ENCODE assay signal across 30 cellular contexts in genomic region chr1:153428790-153429189, GRCh38. TPM values are rescaled to one million over a fixed set of nuclear protein-coding genes. Genes with fewer than 3 reads are reported as not detected.
DNase-seq lines count a peak whose midpoint lies in the region; ATAC-seq, FAIRE-seq and TF ChIP-seq lines count a peak whose summit lies in the region.
"Had no signal": no experiment of that assay in that cellular context is flagged by ENCODE, and none has a peak within 500 bp of the region (broad histone marks: within the 10 kb centered on the region; RNA-seq: fewer than 3 reads in every experiment).

No MANE protein-coding gene starts in this region.

- TF ChIP-seq EP300 in HepG2 (IDR thresholded peaks at IDR 0.05; ENCODE audit: low read depth in 2 of 2, low read length in 2 of 2), result no peak
- no peak for TF ChIP-seq EP300 in HepG2 (CRISPR knock-in tag; IDR thresholded peaks at IDR 0.05; ENCODE audit: borderline replicate concordance)
- TF ChIP-seq EP300 in SK-N-SH (IDR thresholded peaks at IDR 0.05; ENCODE audit: borderline replicate concordance in 1 of 2, low read depth in 1 of 2, low read length in 1 of 2), result no peak

- H3K27me3 Mint-ChIP-seq in neural progenitor cell (ENCODE audit: insufficient read depth, low read depth), result peaks cover 6% of the 10 kb centered on the region
- H3K27me3 Mint-ChIP-seq in activated naive CD4-positive, alpha-beta T cell treated with anti-CD3 and anti-CD28 coated beads for 36 hours (ENCODE audit: low read depth), result peaks cover 22% of the 10 kb centered on the region

- H3K4me2 ChIP-seq in HepG2 (ENCODE audit: low read depth, low read length) (no peak overlapping the region), SK-N-SH (no peak overlapping the region), neural progenitor cell (no peak overlapping the region)
- H3K4me2 ChIP-seq: PC-9 had no signal

- H3K27ac Mint-ChIP-seq in neural progenitor cell, result no peak overlapping the region
- H3K27ac Mint-ChIP-seq in activated naive CD4-positive, alpha-beta T cell treated with anti-CD3 and anti-CD28 coated beads for 36 hours, result no peak overlapping the region
- H3K27ac Mint-ChIP-seq: activated CD8-positive, alpha-beta T cell treated with anti-CD3 and anti-CD28 coated beads for 36 hours; activated T-cell treated with anti-CD3 and anti-CD28 coated beads, Interleukin-2, amount 50 U/mL, for 24 hours; CD8-positive, alpha-beta memory T cell; HFFc6; stimulated activated naive CD8-positive, alpha-beta T cell treated with anti-CD3 and anti-CD28 coated beads, Interleukin-15, amount 100 ng/mL, for 72 hours; T-helper 2 cell treated with Interferon-gamma antibody and Interleukin-4, amounts not matched to agents 5 μg/mL and 100 μg/mL, for 36 hours; type B pancreatic cell had no signal

- TF ChIP-seq CTCF in HepG2 (CRISPR knock-in tag; IDR thresholded peaks at IDR 0.05), result no peak
- no peak for TF ChIP-seq CTCF in right lobe of liver (IDR thresholded peaks at IDR 0.05)
- TF ChIP-seq CTCF in SK-N-SH (IDR thresholded peaks at IDR 0.05), result peak; percentile 11; the same call in 1 of the 2 replicates
- peak; percentile 18 for TF ChIP-seq CTCF in neural progenitor cell (IDR thresholded peaks at IDR 0.05)

- no peak overlapping the region for H3K4me3 Mint-ChIP-seq in neural progenitor cell
- H3K4me3 Mint-ChIP-seq in activated naive CD4-positive, alpha-beta T cell treated with anti-CD3 and anti-CD28 coated beads for 36 hours, result no peak overlapping the region
- H3K4me3 Mint-ChIP-seq: activated CD8-positive, alpha-beta T cell treated with anti-CD3 and anti-CD28 coated beads for 36 hours; activated T-cell treated with anti-CD3 and anti-CD28 coated beads, Interleukin-2, amount 50 U/mL, for 24 hours; HFFc6; neural crest cell; stimulated activated naive CD8-positive, alpha-beta T cell treated with anti-CD3 and anti-CD28 coated beads, Interleukin-15, amount 100 ng/mL, for 72 hours; T-helper 2 cell treated with Interferon-gamma antibody and Interleukin-4, amounts not matched to agents 5 μg/mL and 100 μg/mL, for 36 hours; type B pancreatic cell had no signal

- H3K9ac ChIP-seq in HepG2 (ENCODE audit: insufficient read depth, low read depth, low read length), result no peak overlapping the region
- H3K9ac ChIP-seq in SK-N-SH, result no peak overlapping the region
- H3K9ac ChIP-seq in neural progenitor cell, result no peak overlapping the region

- H3K9me3 ChIP-seq in HepG2 (ENCODE audit: low read length) (no peaks in the 10 kb centered on the region), right lobe of liver (no peaks in the 10 kb centered on the region), SK-N-SH (no peaks in the 10 kb centered on the region), neural progenitor cell (ENCODE audit: low read depth) (no peaks in the 10 kb centered on the region)
- H3K9me3 ChIP-seq: esophagus squamous epithelium, left ventricle myocardium inferior, mucosa of descending colon, prostate gland, SJSA1 had no signal

- FAIRE-seq in HepG2 (lab: Jason Lieb, UNC), result no peak
- FAIRE-seq: astrocyte, small intestine had no signal

- no peaks in the 10 kb centered on the region for H3K9me3 Mint-ChIP-seq in neural progenitor cell
- H3K9me3 Mint-ChIP-seq in activated naive CD4-positive, alpha-beta T cell treated with anti-CD3 and anti-CD28 coated beads for 36 hours, result no peaks in the 10 kb centered on the region
- H3K9me3 Mint-ChIP-seq: activated CD8-positive, alpha-beta T cell treated with anti-CD3 and anti-CD28 coated beads for 36 hours; activated T-cell treated with anti-CD3 and anti-CD28 coated beads, Interleukin-2, amount 50 U/mL, for 24 hours; HFFc6; neural crest cell; stimulated activated naive CD8-positive, alpha-beta T cell treated with anti-CD3 and anti-CD28 coated beads, Interleukin-15, amount 100 ng/mL, for 72 hours; T-helper 2 cell treated with Interferon-gamma antibody and Interleukin-4, amounts not matched to agents 5 μg/mL and 100 μg/mL, for 36 hours; type B pancreatic cell had no signal

- H2AFZ ChIP-seq in HepG2 (ENCODE audit: low read length) (no peak overlapping the region), SK-N-SH (ENCODE audit: low read depth) (no peak overlapping the region), neural progenitor cell (replicated peaks) (no peak overlapping the region)
- H2AFZ ChIP-seq: PC-9 had no signal

- TF ChIP-seq POLR2A in HepG2 (IDR thresholded peaks at IDR 0.05; ENCODE audit: insufficient read depth in 1 of 2, low read depth in 2 of 2, low read length in 2 of 2) (no peak), right lobe of liver (IDR thresholded peaks at IDR 0.05) (no peak)

- no peaks in the 10 kb centered on the region for H4K20me1 ChIP-seq in HepG2 (ENCODE audit: insufficient read depth, low read length)
- no peaks in the 10 kb centered on the region for H4K20me1 ChIP-seq in SK-N-SH (ENCODE audit: insufficient read depth)
- no peaks in the 10 kb centered on the region for H4K20me1 ChIP-seq in neural progenitor cell (ENCODE audit: low read depth)

- intact Hi-C loops in HepG2 (cut with micrococcal nuclease; ENCODE audit: unreplicated experiment) (no loop called here), right lobe of liver (cut with DNase I) (no loop called here)
- intact Hi-C loops in activated naive CD4-positive, alpha-beta T cell treated with anti-CD3 and anti-CD28 coated beads for 36 hours (cut with micrococcal nuclease), result no loop called here

- CTCF ChIA-PET in HepG2 (lab: Yijun Ruan, JAX; ENCODE audit: low intra/inter-chr PET ratio, low total read pairs) (no interaction called here), SK-N-SH (lab: Yijun Ruan, JAX) (interaction anchor here (2.3 kb wide), 1 partner anchor 66 kb away, joined by 10 read pairs; no protein-coding TSS in a partner anchor)
- CTCF ChIA-PET in activated naive CD4-positive, alpha-beta T cell treated with anti-CD3 and anti-CD28 coated beads for 36 hours (lab: Charles Lee), result interaction anchor here (1.5 kb wide), 1 partner anchor 37 kb away, joined by 3 read pairs; no protein-coding TSS in a partner anchor

- H3K9me2 ChIP-seq in SK-N-SH, result no peaks in the 10 kb centered on the region

- no peaks in the 10 kb centered on the region for H3K36me3 Mint-ChIP-seq in neural progenitor cell
- no peaks in the 10 kb centered on the region for H3K36me3 Mint-ChIP-seq in activated naive CD4-positive, alpha-beta T cell treated with anti-CD3 and anti-CD28 coated beads for 36 hours (ENCODE audit: low read depth)
- H3K36me3 Mint-ChIP-seq: CD8-positive, alpha-beta memory T cell; type B pancreatic cell had no signal

- H3K79me2 ChIP-seq in HepG2 (ENCODE audit: insufficient read depth, low read length), result no peaks in the 10 kb centered on the region
- no peaks in the 10 kb centered on the region for H3K79me2 ChIP-seq in SK-N-SH (ENCODE audit: insufficient read depth)
- no peaks in the 10 kb centered on the region for H3K79me2 ChIP-seq in neural progenitor cell (ENCODE audit: low read depth)

- H3K4me1 Mint-ChIP-seq in neural progenitor cell, result no peaks in the 10 kb centered on the region
- H3K4me1 Mint-ChIP-seq in activated naive CD4-positive, alpha-beta T cell treated with anti-CD3 and anti-CD28 coated beads for 36 hours (ENCODE audit: low read depth), result no peaks in the 10 kb centered on the region
- H3K4me1 Mint-ChIP-seq: CD8-positive, alpha-beta memory T cell; neural crest cell; stimulated activated naive CD8-positive, alpha-beta T cell treated with anti-CD3 and anti-CD28 coated beads, Interleukin-15, amount 100 ng/mL, for 72 hours had no signal

- H3K36me3 ChIP-seq in HepG2 (replicated peaks in 1 of 2; ENCODE audit: control insufficient read depth in 1 of 2, insufficient read depth in 2 of 2, low read length in 2 of 2), result no peaks in the 10 kb centered on the region
- H3K36me3 ChIP-seq in right lobe of liver, result no peaks in the 10 kb centered on the region
- no peaks in the 10 kb centered on the region for H3K36me3 ChIP-seq in SK-N-SH (replicated peaks in 1 of 2; ENCODE audit: control insufficient read depth in 1 of 2, insufficient read depth in 2 of 2, low read length in 1 of 2)
- no peaks in the 10 kb centered on the region for H3K36me3 ChIP-seq in neural progenitor cell
- H3K36me3 ChIP-seq: esophagus squamous epithelium, left ventricle myocardium inferior, prostate gland, SJSA1 had no signal

- no TSS peak for BruUV-seq in HepG2 (replicated peaks; lab: Mats Ljungman, UMichigan)

- no peaks in the 10 kb centered on the region for H3F3A ChIP-seq in SK-N-SH (replicated peaks; ENCODE audit: insufficient read depth)
- H3F3A ChIP-seq in neural progenitor cell (ENCODE audit: low read depth), result no peaks in the 10 kb centered on the region

- in situ Hi-C loops in HepG2 (cut with HindIII; ENCODE audit: extremely low pct_ligation_motif_present, low pct_unique_long_range_greater_than_20kb), result no loop called here

- ATAC-seq in HepG2, result peak; percentile 47; the same call in 2 of the 3 replicates
- ATAC-seq in right lobe of liver, result no peak
- ATAC-seq: activated CD8-positive, alpha-beta T cell treated with anti-CD3 and anti-CD28 coated beads for 36 hours; mucosa of descending colon; stimulated activated naive CD8-positive, alpha-beta T cell treated with anti-CD3 and anti-CD28 coated beads, Interleukin-15, amount 100 ng/mL, for 72 hours had no signal

- WGBS in HepG2 (ENCODE audit: low lambda C conversion rate), result 0% methylated on average over 3 of the region's 6 CpGs
- no CpG with 5 or more reads among the region's 6 CpGs for WGBS in right lobe of liver (ENCODE audit: insufficient coverage, low coverage, low lambda C conversion rate, missing lambda C conversion rate)
- WGBS in SK-N-SH (ENCODE audit: low lambda C conversion rate), result 0% methylated on average over 3 of the region's 6 CpGs

- no peak overlapping the region for H3K4me3 ChIP-seq in HepG2 (replicated peaks in 1 of 3; ENCODE audit: insufficient read depth in 1 of 3, low read depth in 2 of 3, low read length in 3 of 3)
- H3K4me3 ChIP-seq in right lobe of liver, result no peak overlapping the region
- no peak overlapping the region for H3K4me3 ChIP-seq in SK-N-SH (ENCODE audit: low read depth in 2 of 2, low read length in 1 of 2)
- H3K4me3 ChIP-seq in neural progenitor cell, result no peak overlapping the region
- H3K4me3 ChIP-seq: esophagus squamous epithelium, left ventricle myocardium inferior, mucosa of descending colon, PC-9, prostate gland, SJSA1 had no signal

- H3K27me3 ChIP-seq in HepG2 (ENCODE audit: control insufficient read depth in 1 of 2, insufficient read depth in 2 of 2, low read length in 2 of 2) (no peaks in the 10 kb centered on the region), right lobe of liver (no peaks in the 10 kb centered on the region), SK-N-SH (ENCODE audit: insufficient read depth) (peaks cover 12% of the 10 kb centered on the region; the same call in 1 of the 2 replicates), neural progenitor cell (peaks cover 10% of the 10 kb centered on the region)
- H3K27me3 ChIP-seq: SJSA1 had no signal

- POLR2A ChIA-PET in HepG2 (lab: Yijun Ruan, JAX), result no interaction called here
- POLR2A ChIA-PET in SK-N-SH (lab: Yijun Ruan, JAX), result no interaction called here

- H3K27ac ChIP-seq in HepG2 (ENCODE audit: extremely low read length, insufficient read depth, low read length) (no peak overlapping the region), right lobe of liver (no peak overlapping the region), SK-N-SH (ENCODE audit: low read depth in 2 of 2, low read length in 1 of 2) (no peak overlapping the region), neural progenitor cell (no peak overlapping the region)
- H3K27ac ChIP-seq: esophagus squamous epithelium, left ventricle myocardium inferior, PC-9, prostate gland, SJSA1 had no signal

- no peak for DNase-seq in HepG2 (ENCODE audit: low spot score)
- DNase-seq in right lobe of liver, result no peak
- DNase-seq in SK-N-SH, result no peak
- DNase-seq in neural progenitor cell (ENCODE audit: low spot score), result no peak
- no peak for DNase-seq in HT-29 (ENCODE audit: low spot score)
- DNase-seq in activated naive CD4-positive, alpha-beta T cell treated with anti-CD3 and anti-CD28 coated beads for 36 hours, result no peak
- DNase-seq: activated CD4-positive, CD25-positive, alpha-beta regulatory T cell; activated CD8-positive, alpha-beta T cell treated with anti-CD3 and anti-CD28 coated beads for 36 hours; activated naive CD4-positive, alpha-beta T cell treated with anti-CD3 and anti-CD28 coated beads, Interleukin-2, amount 50 U/mL, for 16 hours; activated T-cell treated with anti-CD3 and anti-CD28 coated beads, Interleukin-2, amount 50 U/mL, for 24 hours; CD8-positive, alpha-beta memory T cell; cerebellar nuclear complex; DMS79 treated with DMSO at 0.1 percent for 48 hours; effector memory CD4-positive, alpha-beta T cell; esophagus squamous epithelium; HFFc6; left ventricle myocardium inferior; mucosa of descending colon; NCI-H2029 treated with DMSO at 0.1 percent for 48 hours; NCI-H524 treated with DMSO at 0.1 percent for 48 hours; PC-9; small intestine; stimulated activated CD4-positive, alpha-beta T cell treated with anti-CD3 and anti-CD28 coated beads, Interleukin-4, amount 100 ng/mL, for 1 hour; stimulated activated naive CD8-positive, alpha-beta T cell treated with anti-CD3 and anti-CD28 coated beads, Interleukin-15, amount 100 ng/mL, for 72 hours had no signal

- no peak for TF ChIP-seq RAD21 in HepG2 (CRISPR knock-in tag; IDR thresholded peaks at IDR 0.05)
- TF ChIP-seq RAD21 in SK-N-SH (IDR thresholded peaks at IDR 0.05; ENCODE audit: low read length), result no peak

- H3K4me1 ChIP-seq in HepG2 (ENCODE audit: insufficient read depth, low read length) (no peaks in the 10 kb centered on the region), right lobe of liver (no peaks in the 10 kb centered on the region), SK-N-SH (ENCODE audit: control insufficient read depth in 1 of 2, insufficient read depth in 2 of 2, low read depth in 1 of 2, low read length in 1 of 2) (no peaks in the 10 kb centered on the region), neural progenitor cell (no peaks in the 10 kb centered on the region)
- H3K4me1 ChIP-seq: left ventricle myocardium inferior, prostate gland, SJSA1 had no signal

RNA-seq across cellular contexts. Expression of gene S100A7A, which starts 12.5 kb away (rescaled TPM):
- total RNA-seq in HepG2 (2016; rRNA removed; fragmentation: Illumina TruSeq; extraction: Trizol), result not detected in 2 replicates
- not detected in 2 replicates for total RNA-seq in HepG2 (2016; cell fraction: cytosol; rRNA removed; fragmentation: Illumina TruSeq; extraction: Trizol; ENCODE audit: low read depth)
- not detected in 2 replicates for total RNA-seq in HepG2 (2016; cell fraction: insoluble cytoplasmic fraction; rRNA removed; fragmentation: Illumina TruSeq; extraction: Trizol)
- total RNA-seq in HepG2 (2016; cell fraction: membrane; rRNA removed; fragmentation: Illumina TruSeq; extraction: Trizol), result not detected in 2 replicates
- total RNA-seq in HepG2 (2016; cell fraction: nucleus; rRNA removed; fragmentation: Illumina TruSeq; extraction: Trizol), result not detected in 2 replicates
- not detected in 2 replicates for polyA plus RNA-seq in HepG2 (2011; rRNA removed)
- not detected in 2 replicates for polyA plus RNA-seq in HepG2 (2011; cell fraction: cytosol; rRNA removed)
- polyA plus RNA-seq in HepG2 (2011; cell fraction: nucleus; rRNA removed), result not detected in 2 replicates
- not detected in 2 replicates for polyA plus RNA-seq in HepG2 (2012)
- not detected in 2 replicates for polyA plus RNA-seq in HepG2 (2016; cell fraction: cytosol; fragmentation: Illumina TruSeq; extraction: Trizol; ENCODE audit: low read depth)
- polyA plus RNA-seq in HepG2 (2016; cell fraction: insoluble cytoplasmic fraction; fragmentation: Illumina TruSeq; extraction: Trizol; ENCODE audit: low read depth), result not detected in 2 replicates
- not detected in 2 replicates for polyA plus RNA-seq in HepG2 (2016; cell fraction: membrane; fragmentation: Illumina TruSeq; extraction: Trizol; ENCODE audit: low read depth)
- polyA plus RNA-seq in HepG2 (2016; cell fraction: nucleus; fragmentation: Illumina TruSeq; extraction: Trizol; ENCODE audit: insufficient read depth, low read depth), result not detected in 2 replicates
- not detected in 2 replicates for polyA minus RNA-seq in HepG2 (2011; rRNA and poly(A)+ RNA removed; ENCODE audit: low replicate concordance)
- polyA minus RNA-seq in HepG2 (2011; cell fraction: cytosol; rRNA and poly(A)+ RNA removed), result not detected in 2 replicates
- polyA minus RNA-seq in HepG2 (2011; cell fraction: nucleus; rRNA and poly(A)+ RNA removed), result not detected in 2 replicates
- total RNA-seq in right lobe of liver, result not detected
- polyA plus RNA-seq in SK-N-SH (2012; rRNA removed), result not detected in 2 replicates
- not detected in 2 replicates for polyA plus RNA-seq in SK-N-SH (2012; cell fraction: cytosol; rRNA removed)
- not detected in 2 replicates for polyA plus RNA-seq in SK-N-SH (2012; cell fraction: nucleus; rRNA removed)
- total RNA-seq in neural progenitor cell (ENCODE audit: low replicate concordance), result not detected in 2 replicates
- total RNA-seq in HT-29 (2014; rRNA removed; shearing (Covaris generic)), result not detected in 2 replicates
- not detected for total RNA-seq in activated naive CD4-positive, alpha-beta T cell treated with anti-CD3 and anti-CD28 coated beads for 36 hours
- total RNA-seq: activated CD8-positive, alpha-beta T cell treated with anti-CD3 and anti-CD28 coated beads for 36 hours; astrocyte; CD8-positive, alpha-beta memory T cell; HFFc6; left ventricle myocardium inferior; mucosa of descending colon; neural crest cell; PC-9; prostate gland; SJSA1 had no signal
- polyA plus RNA-seq: CD8-positive, alpha-beta memory T cell; small intestine had no signal

RNA-seq across cellular contexts. Expression of gene S100A7, which starts 31.7 kb away (rescaled TPM):
- total RNA-seq in HepG2 (2016; rRNA removed; fragmentation: Illumina TruSeq; extraction: Trizol) (not detected in 2 replicates), right lobe of liver (not detected), neural progenitor cell (ENCODE audit: low replicate concordance) (not detected in 2 replicates)
- total RNA-seq in HepG2 (2016; cell fraction: cytosol; rRNA removed; fragmentation: Illumina TruSeq; extraction: Trizol; ENCODE audit: low read depth), result not detected in 2 replicates
- not detected in 2 replicates for total RNA-seq in HepG2 (2016; cell fraction: insoluble cytoplasmic fraction; rRNA removed; fragmentation: Illumina TruSeq; extraction: Trizol)
- total RNA-seq in HepG2 (2016; cell fraction: membrane; rRNA removed; fragmentation: Illumina TruSeq; extraction: Trizol), result not detected in 2 replicates
- not detected in 2 replicates for total RNA-seq in HepG2 (2016; cell fraction: nucleus; rRNA removed; fragmentation: Illumina TruSeq; extraction: Trizol)
- polyA plus RNA-seq in HepG2 (2011; rRNA removed) (not detected in 2 replicates), SK-N-SH (2012; rRNA removed) (not detected in 2 replicates)
- polyA plus RNA-seq in HepG2 (2011; cell fraction: cytosol; rRNA removed), result not detected in 2 replicates
- not detected in 2 replicates for polyA plus RNA-seq in HepG2 (2011; cell fraction: nucleus; rRNA removed)
- not detected in 2 replicates for polyA plus RNA-seq in HepG2 (2012)
- polyA plus RNA-seq in HepG2 (2016; cell fraction: cytosol; fragmentation: Illumina TruSeq; extraction: Trizol; ENCODE audit: low read depth), result not detected in 2 replicates
- not detected in 2 replicates for polyA plus RNA-seq in HepG2 (2016; cell fraction: insoluble cytoplasmic fraction; fragmentation: Illumina TruSeq; extraction: Trizol; ENCODE audit: low read depth)
- not detected in 2 replicates for polyA plus RNA-seq in HepG2 (2016; cell fraction: membrane; fragmentation: Illumina TruSeq; extraction: Trizol; ENCODE audit: low read depth)
- polyA plus RNA-seq in HepG2 (2016; cell fraction: nucleus; fragmentation: Illumina TruSeq; extraction: Trizol; ENCODE audit: insufficient read depth, low read depth), result not detected in 2 replicates
- not detected in 2 replicates for polyA minus RNA-seq in HepG2 (2011; rRNA and poly(A)+ RNA removed; ENCODE audit: low replicate concordance)
- not detected in 2 replicates for polyA minus RNA-seq in HepG2 (2011; cell fraction: cytosol; rRNA and poly(A)+ RNA removed)
- polyA minus RNA-seq in HepG2 (2011; cell fraction: nucleus; rRNA and poly(A)+ RNA removed), result not detected in 2 replicates
- not detected in 2 replicates for polyA plus RNA-seq in SK-N-SH (2012; cell fraction: cytosol; rRNA removed)
- polyA plus RNA-seq in SK-N-SH (2012; cell fraction: nucleus; rRNA removed), result not detected in 2 replicates
- total RNA-seq in HT-29 (2014; rRNA removed; shearing (Covaris generic)), result not detected in 2 replicates
- not detected for total RNA-seq in activated naive CD4-positive, alpha-beta T cell treated with anti-CD3 and anti-CD28 coated beads for 36 hours
- total RNA-seq: activated CD8-positive, alpha-beta T cell treated with anti-CD3 and anti-CD28 coated beads for 36 hours; astrocyte; CD8-positive, alpha-beta memory T cell; HFFc6; left ventricle myocardium inferior; mucosa of descending colon; neural crest cell; PC-9; prostate gland; SJSA1 had no signal
- polyA plus RNA-seq: CD8-positive, alpha-beta memory T cell; small intestine had no signal

RNA-seq across cellular contexts. Expression of gene S100A8, which starts 37.9 kb away (rescaled TPM):
- total RNA-seq in HepG2 (2016; rRNA removed; fragmentation: Illumina TruSeq; extraction: Trizol) (not detected in 2 replicates), right lobe of liver (10 to 100 TPM; 16.0 to 47.4 (median 30.0) TPM), neural progenitor cell (ENCODE audit: low replicate concordance) (not detected in 2 replicates)
- not detected in 2 replicates for total RNA-seq in HepG2 (2016; cell fraction: cytosol; rRNA removed; fragmentation: Illumina TruSeq; extraction: Trizol; ENCODE audit: low read depth)
- total RNA-seq in HepG2 (2016; cell fraction: insoluble cytoplasmic fraction; rRNA removed; fragmentation: Illumina TruSeq; extraction: Trizol), result not detected in 2 replicates
- total RNA-seq in HepG2 (2016; cell fraction: membrane; rRNA removed; fragmentation: Illumina TruSeq; extraction: Trizol), result not detected in 2 replicates
- not detected in 2 replicates for total RNA-seq in HepG2 (2016; cell fraction: nucleus; rRNA removed; fragmentation: Illumina TruSeq; extraction: Trizol)
- polyA plus RNA-seq in HepG2 (2011; rRNA removed) (not detected in 2 replicates), SK-N-SH (2012; rRNA removed) (not detected in 2 replicates)
- polyA plus RNA-seq in HepG2 (2011; cell fraction: cytosol; rRNA removed), result not detected in 2 replicates
- polyA plus RNA-seq in HepG2 (2011; cell fraction: nucleus; rRNA removed), result not detected in 2 replicates
- not detected in 2 replicates for polyA plus RNA-seq in HepG2 (2012)
- not detected in 2 replicates for polyA plus RNA-seq in HepG2 (2016; cell fraction: cytosol; fragmentation: Illumina TruSeq; extraction: Trizol; ENCODE audit: low read depth)
- polyA plus RNA-seq in HepG2 (2016; cell fraction: insoluble cytoplasmic fraction; fragmentation: Illumina TruSeq; extraction: Trizol; ENCODE audit: low read depth), result not detected in 2 replicates
- polyA plus RNA-seq in HepG2 (2016; cell fraction: membrane; fragmentation: Illumina TruSeq; extraction: Trizol; ENCODE audit: low read depth), result not detected in 2 replicates
- not detected in 2 replicates for polyA plus RNA-seq in HepG2 (2016; cell fraction: nucleus; fragmentation: Illumina TruSeq; extraction: Trizol; ENCODE audit: insufficient read depth, low read depth)
- not detected in 2 replicates for polyA minus RNA-seq in HepG2 (2011; rRNA and poly(A)+ RNA removed; ENCODE audit: low replicate concordance)
- not detected in 2 replicates for polyA minus RNA-seq in HepG2 (2011; cell fraction: cytosol; rRNA and poly(A)+ RNA removed)
- not detected in 2 replicates for polyA minus RNA-seq in HepG2 (2011; cell fraction: nucleus; rRNA and poly(A)+ RNA removed)
- not detected in 2 replicates for polyA plus RNA-seq in SK-N-SH (2012; cell fraction: cytosol; rRNA removed)
- polyA plus RNA-seq in SK-N-SH (2012; cell fraction: nucleus; rRNA removed), result not detected in 2 replicates
- total RNA-seq in HT-29 (2014; rRNA removed; shearing (Covaris generic)), result not detected in 2 replicates
- total RNA-seq in activated naive CD4-positive, alpha-beta T cell treated with anti-CD3 and anti-CD28 coated beads for 36 hours, result not detected
- total RNA-seq: activated CD8-positive, alpha-beta T cell treated with anti-CD3 and anti-CD28 coated beads for 36 hours; astrocyte; CD8-positive, alpha-beta memory T cell; HFFc6; neural crest cell; PC-9; SJSA1 had no signal
- polyA plus RNA-seq: CD8-positive, alpha-beta memory T cell had no signal

RNA-seq across cellular contexts. Expression of gene S100A12, which starts 53.4 kb away (rescaled TPM):
- total RNA-seq in HepG2 (2016; rRNA removed; fragmentation: Illumina TruSeq; extraction: Trizol) (not detected in 2 replicates), right lobe of liver (1 to 10 TPM; 1.5 to 3.8 (median 3.0) TPM), neural progenitor cell (ENCODE audit: low replicate concordance) (not detected in 2 replicates)
- not detected in 2 replicates for total RNA-seq in HepG2 (2016; cell fraction: cytosol; rRNA removed; fragmentation: Illumina TruSeq; extraction: Trizol; ENCODE audit: low read depth)
- not detected in 2 replicates for total RNA-seq in HepG2 (2016; cell fraction: insoluble cytoplasmic fraction; rRNA removed; fragmentation: Illumina TruSeq; extraction: Trizol)
- not detected in 2 replicates for total RNA-seq in HepG2 (2016; cell fraction: membrane; rRNA removed; fragmentation: Illumina TruSeq; extraction: Trizol)
- total RNA-seq in HepG2 (2016; cell fraction: nucleus; rRNA removed; fragmentation: Illumina TruSeq; extraction: Trizol), result not detected in 2 replicates
- polyA plus RNA-seq in HepG2 (2011; rRNA removed) (not detected in 2 replicates), SK-N-SH (2012; rRNA removed) (not detected in 2 replicates)
- polyA plus RNA-seq in HepG2 (2011; cell fraction: cytosol; rRNA removed), result not detected in 2 replicates
- not detected in 2 replicates for polyA plus RNA-seq in HepG2 (2011; cell fraction: nucleus; rRNA removed)
- polyA plus RNA-seq in HepG2 (2012), result not detected in 2 replicates
- polyA plus RNA-seq in HepG2 (2016; cell fraction: cytosol; fragmentation: Illumina TruSeq; extraction: Trizol; ENCODE audit: low read depth), result not detected in 2 replicates
- not detected in 2 replicates for polyA plus RNA-seq in HepG2 (2016; cell fraction: insoluble cytoplasmic fraction; fragmentation: Illumina TruSeq; extraction: Trizol; ENCODE audit: low read depth)
- not detected in 2 replicates for polyA plus RNA-seq in HepG2 (2016; cell fraction: membrane; fragmentation: Illumina TruSeq; extraction: Trizol; ENCODE audit: low read depth)
- not detected in 2 replicates for polyA plus RNA-seq in HepG2 (2016; cell fraction: nucleus; fragmentation: Illumina TruSeq; extraction: Trizol; ENCODE audit: insufficient read depth, low read depth)
- not detected in 2 replicates for polyA minus RNA-seq in HepG2 (2011; rRNA and poly(A)+ RNA removed; ENCODE audit: low replicate concordance)
- not detected in 2 replicates for polyA minus RNA-seq in HepG2 (2011; cell fraction: cytosol; rRNA and poly(A)+ RNA removed)
- polyA minus RNA-seq in HepG2 (2011; cell fraction: nucleus; rRNA and poly(A)+ RNA removed), result not detected in 2 replicates
- not detected in 2 replicates for polyA plus RNA-seq in SK-N-SH (2012; cell fraction: cytosol; rRNA removed)
- not detected in 2 replicates for polyA plus RNA-seq in SK-N-SH (2012; cell fraction: nucleus; rRNA removed)
- total RNA-seq in HT-29 (2014; rRNA removed; shearing (Covaris generic)), result not detected in 2 replicates
- not detected for total RNA-seq in activated naive CD4-positive, alpha-beta T cell treated with anti-CD3 and anti-CD28 coated beads for 36 hours
- total RNA-seq: activated CD8-positive, alpha-beta T cell treated with anti-CD3 and anti-CD28 coated beads for 36 hours; astrocyte; CD8-positive, alpha-beta memory T cell; HFFc6; neural crest cell; PC-9; prostate gland; SJSA1 had no signal
- polyA plus RNA-seq: CD8-positive, alpha-beta memory T cell had no signal

Comparison
In these comparisons a context has a peak if more than half of its experiments do, and no peak if none do; other contexts are left out.
1. RNA of gene S100A8, which starts 37.9 kb away (total RNA-seq): 16.0 to 47.4 TPM in right lobe of liver; not detected in HepG2, not detected in neural progenitor cell, not detected in HT-29 and not detected in activated naive CD4-positive, alpha-beta T cell treated with anti-CD3 and anti-CD28 coated beads for 36 hours; every median in the first group is over 10 times any median in the second.
2. CTCF ChIP-seq: peak in SK-N-SH (single experiment) and neural progenitor cell (single experiment); none in HepG2 (single experiment) and right lobe of liver (0 of 4).
3. Of the 25 proteins assayed by ChIP-seq in both HepG2 and SK-N-SH: peak only in HepG2: none; only in SK-N-SH: CTCF; in both: none; in neither: 24.